23 cellular contexts compared by ENCODE assay signal in genomic region chr21:22880573-22880972, GRCh38.
DNase-seq lines count a peak whose midpoint lies in the region; ATAC-seq and TF ChIP-seq lines count a peak whose summit lies in the region.
"Had no signal": no experiment of that assay in that cellular context is flagged by ENCODE, and none has a peak within 500 bp of the region (broad histone marks: within the 10 kb centered on the region; RNA-seq: fewer than 3 reads in every experiment).

No MANE protein-coding gene starts in this region.

- H4K20me1 ChIP-seq in DND-41 (ENCODE audit: insufficient read depth, low read length) (no peaks in the 10 kb centered on the region), smooth muscle cell (ENCODE audit: low read depth) (no peaks in the 10 kb centered on the region)

- H3K27me3 Mint-ChIP-seq in activated T-helper 1 cell treated with anti-CD3 and anti-CD28 coated beads, Interleukin-12 subunit alpha, Interleukin-12 subunit beta, Interleukin-2, Interleukin-4 antibody, amounts not matched to agents 30 ng/mL and 10 ng/mL and 1 ng/mL, durations not matched to agents 14 hours and 24 hours and 36 hours (ENCODE audit: insufficient read depth), result no peaks in the 10 kb centered on the region
- H3K27me3 Mint-ChIP-seq: IgD-negative memory B cell had no signal

- H3K4me1 ChIP-seq in DND-41 (ENCODE audit: insufficient read depth, low read length) (peaks cover 35% of the 10 kb centered on the region), smooth muscle cell (ENCODE audit: low read depth) (peaks cover 6% of the 10 kb centered on the region)
- H3K4me1 ChIP-seq: A549, Peyer's patch had no signal

- no peaks in the 10 kb centered on the region for H3K36me3 Mint-ChIP-seq in activated T-helper 1 cell treated with anti-CD3 and anti-CD28 coated beads, Interleukin-12 subunit alpha, Interleukin-12 subunit beta, Interleukin-2, Interleukin-4 antibody, amounts not matched to agents 30 ng/mL and 10 ng/mL and 1 ng/mL, durations not matched to agents 14 hours and 24 hours and 36 hours (ENCODE audit: low read depth)
- H3K36me3 Mint-ChIP-seq: CD8-positive, alpha-beta T cell; IgD-negative memory B cell had no signal

- no peak overlapping the region for H3K4me3 Mint-ChIP-seq in activated T-helper 1 cell treated with anti-CD3 and anti-CD28 coated beads, Interleukin-12 subunit alpha, Interleukin-12 subunit beta, Interleukin-2, Interleukin-4 antibody, amounts not matched to agents 30 ng/mL and 10 ng/mL and 1 ng/mL, durations not matched to agents 14 hours and 24 hours and 36 hours
- H3K4me3 Mint-ChIP-seq: CD8-positive, alpha-beta T cell; IgD-negative memory B cell; T-helper 1 cell treated with Interleukin-12 subunit alpha and Interleukin-12 subunit beta and Interleukin-4 antibody, amounts not matched to agents 30 μg/mL and 1 μg/mL, for 36 hours had no signal

- H3K27ac ChIP-seq in DND-41 (ENCODE audit: low read length), result no peak overlapping the region
- no peak overlapping the region for H3K27ac ChIP-seq in smooth muscle cell (ENCODE audit: low read depth)
- H3K27ac ChIP-seq: A549, C4-2B, HL-60, Peyer's patch had no signal

- H3F3A ChIP-seq in smooth muscle cell (ENCODE audit: low read depth), result no peaks in the 10 kb centered on the region

- H3K27me3 ChIP-seq in DND-41 (ENCODE audit: insufficient read depth, low read length, poor library complexity) (peaks cover 3% of the 10 kb centered on the region), smooth muscle cell (ENCODE audit: low read depth) (no peaks in the 10 kb centered on the region)
- H3K27me3 ChIP-seq: Peyer's patch had no signal

- no peaks in the 10 kb centered on the region for H3K9me3 Mint-ChIP-seq in activated T-helper 1 cell treated with anti-CD3 and anti-CD28 coated beads, Interleukin-12 subunit alpha, Interleukin-12 subunit beta, Interleukin-2, Interleukin-4 antibody, amounts not matched to agents 30 ng/mL and 10 ng/mL and 1 ng/mL, durations not matched to agents 14 hours and 24 hours and 36 hours
- H3K9me3 Mint-ChIP-seq: CD8-positive, alpha-beta T cell; T-helper 1 cell treated with Interleukin-12 subunit alpha and Interleukin-12 subunit beta and Interleukin-4 antibody, amounts not matched to agents 30 μg/mL and 1 μg/mL, for 36 hours had no signal

- ATAC-seq in DND-41 (ENCODE audit: insufficient read depth, low read depth) (peak; percentile 88), GM19467 (IDR thresholded peaks at IDR 0.05; ENCODE audit: unreplicated experiment) (no peak)
- ATAC-seq: A549; CD8-positive, alpha-beta T cell had no signal

- H3K36me3 ChIP-seq in DND-41 (ENCODE audit: insufficient read depth, low read length), result no peaks in the 10 kb centered on the region
- no peaks in the 10 kb centered on the region for H3K36me3 ChIP-seq in smooth muscle cell (ENCODE audit: low read depth)
- H3K36me3 ChIP-seq: Peyer's patch had no signal

- H3K9ac ChIP-seq in DND-41 (ENCODE audit: low read depth, low read length) (no peak overlapping the region), smooth muscle cell (ENCODE audit: low read depth) (no peak overlapping the region)

- TF ChIP-seq CTCF in DND-41 (IDR thresholded peaks at IDR 0.05; ENCODE audit: borderline replicate concordance, extremely low read depth, low read length, poor library complexity, severe bottlenecking) (no peak), smooth muscle cell (IDR thresholded peaks at IDR 0.05; ENCODE audit: borderline replicate concordance, insufficient read depth, poor library complexity, severe bottlenecking) (no peak)

- 37% methylated on average over 1 of the region's 1 CpG for whole genome bisulfite sequencing in smooth muscle cell (ENCODE audit: low lambda C conversion rate)

- H3K27ac Mint-ChIP-seq in activated T-helper 1 cell treated with anti-CD3 and anti-CD28 coated beads, Interleukin-12 subunit alpha, Interleukin-12 subunit beta, Interleukin-2, Interleukin-4 antibody, amounts not matched to agents 30 ng/mL and 10 ng/mL and 1 ng/mL, durations not matched to agents 14 hours and 24 hours and 36 hours, result no peak overlapping the region
- H3K27ac Mint-ChIP-seq: CD8-positive, alpha-beta T cell; IgD-negative memory B cell; T-helper 1 cell treated with Interleukin-12 subunit alpha and Interleukin-12 subunit beta and Interleukin-4 antibody, amounts not matched to agents 30 μg/mL and 1 μg/mL, for 36 hours had no signal

- H2AFZ ChIP-seq in DND-41 (ENCODE audit: low read depth, low read length) (no peak overlapping the region), smooth muscle cell (ENCODE audit: low read depth) (no peak overlapping the region)

- no peak for DNase-seq in DND-41
- peak; percentile 35 for DNase-seq in Jurkat, Clone E6-1 (ENCODE audit: low read depth, low spot score)
- peak; percentile 80 for DNase-seq in SW480 (ENCODE audit: low spot score)
- no peak for DNase-seq in smooth muscle cell (lab: John Stamatoyannopoulos, UW; ENCODE audit: unreplicated experiment)
- no peak for DNase-seq in activated T-helper 1 cell treated with anti-CD3 and anti-CD28 coated beads, Interleukin-12 subunit alpha, Interleukin-12 subunit beta, Interleukin-2, Interleukin-4 antibody, amounts not matched to agents 30 ng/mL and 10 ng/mL and 1 ng/mL, durations not matched to agents 14 hours and 24 hours and 36 hours (ENCODE audit: low spot score)
- no peak for DNase-seq in cerebellum (ENCODE audit: low spot score)
- no peak for DNase-seq in NCI-H226
- DNase-seq: Caco-2; CD8-positive, alpha-beta T cell; DMS 273 treated with DMSO at 0.1 percent for 48 hours; DMS79; Kasumi-1; NCI-H1694; NCI-H2029 treated with DMSO at 0.1 percent for 48 hours; NCI-H526 treated with DMSO at 0.1 percent for 48 hours; Peyer's patch; SHP77 treated with DMSO at 0.1 percent for 48 hours had no signal

- H3K9me3 ChIP-seq in DND-41 (ENCODE audit: insufficient read depth, low read length, severe bottlenecking), result no peaks in the 10 kb centered on the region
- no peaks in the 10 kb centered on the region for H3K9me3 ChIP-seq in smooth muscle cell (replicated peaks; ENCODE audit: low read depth)
- H3K9me3 ChIP-seq: A549, Caco-2, Peyer's patch had no signal

- H3K4me1 Mint-ChIP-seq in activated T-helper 1 cell treated with anti-CD3 and anti-CD28 coated beads, Interleukin-12 subunit alpha, Interleukin-12 subunit beta, Interleukin-2, Interleukin-4 antibody, amounts not matched to agents 30 ng/mL and 10 ng/mL and 1 ng/mL, durations not matched to agents 14 hours and 24 hours and 36 hours (ENCODE audit: low read depth), result no peaks in the 10 kb centered on the region
- H3K4me1 Mint-ChIP-seq: IgD-negative memory B cell had no signal

- no peak overlapping the region for H3K4me3 ChIP-seq in DND-41 (ENCODE audit: low read depth in 1 of 2, low read length in 2 of 2)
- no peak overlapping the region for H3K4me3 ChIP-seq in Jurkat, Clone E6-1 (ENCODE audit: low read length)
- H3K4me3 ChIP-seq in smooth muscle cell, result no peak overlapping the region
- H3K4me3 ChIP-seq: A549, Peyer's patch had no signal

- intact Hi-C loops in activated T-helper 1 cell treated with anti-CD3 and anti-CD28 coated beads, Interleukin-12 subunit alpha, Interleukin-12 subunit beta, Interleukin-2, Interleukin-4 antibody, amounts not matched to agents 30 ng/mL and 10 ng/mL and 1 ng/mL, durations not matched to agents 14 hours and 24 hours and 36 hours (cut with micrococcal nuclease), result no loop called here

- H3K79me2 ChIP-seq in DND-41 (ENCODE audit: insufficient read depth, low read length) (no peaks in the 10 kb centered on the region), smooth muscle cell (ENCODE audit: low read depth) (no peaks in the 10 kb centered on the region)

- H3K4me2 ChIP-seq in DND-41 (ENCODE audit: insufficient read depth, low read length) (peak overlapping the region; percentile 43; the same call in 1 of the 2 replicates), smooth muscle cell (peak overlapping the region; percentile 19)
- H3K4me2 ChIP-seq: A549 had no signal

Comparison
In these comparisons a context has a peak if more than half of its experiments do, and no peak if none do; other contexts are left out.
1. DNase-seq: peak in Jurkat, Clone E6-1 (single experiment) and SW480 (single experiment); none in DND-41 (single experiment), smooth muscle cell (single experiment), activated T-helper 1 cell treated with anti-CD3 and anti-CD28 coated beads, Interleukin-12 subunit alpha, Interleukin-12 subunit beta, Interleukin-2, Interleukin-4 antibody, amounts not matched to agents 30 ng/mL and 10 ng/mL and 1 ng/mL, durations not matched to agents 14 hours and 24 hours and 36 hours (single experiment), cerebellum (single experiment) and NCI-H226 (single experiment).